In the genomic region with DNA sequence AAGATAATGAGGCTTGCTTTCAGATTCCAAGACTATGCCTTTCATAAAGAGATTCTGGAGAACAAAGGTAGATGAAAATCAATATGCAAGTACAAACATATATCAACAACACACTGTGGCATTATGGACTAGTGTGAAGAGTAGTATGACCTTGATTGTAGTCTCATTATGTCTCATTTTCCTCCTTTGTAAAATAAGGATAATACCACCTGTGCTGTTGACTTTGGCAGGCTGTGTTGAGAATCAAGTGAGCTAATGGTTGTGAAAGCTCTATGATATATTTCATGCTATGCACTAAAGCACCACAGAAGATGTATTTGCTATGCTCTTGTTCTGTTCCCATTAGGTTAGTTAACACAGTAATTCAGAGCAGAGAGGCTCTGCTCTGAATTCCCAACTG, we compare ENCODE assay signal across 18 cellular contexts.
DNase-seq lines count a peak whose midpoint lies in the region; ATAC-seq, FAIRE-seq and TF ChIP-seq lines count a peak whose summit lies in the region.
"Had no signal": no experiment of that assay in that cellular context is flagged by ENCODE, and none has a peak within 500 bp of the region (broad histone marks: within the 10 kb centered on the region; RNA-seq: fewer than 3 reads in every experiment).

No MANE protein-coding gene starts in this region.

- peaks cover 2% of the 10 kb centered on the region for H3K27me3 Mint-ChIP-seq in glutamatergic neuron (ENCODE audit: unreplicated experiment)

- DNase-seq in HTR-8/SVneo (ENCODE audit: insufficient read length, low spot score): no peak
- peak; percentile 21 for DNase-seq in NCI-H1417 treated with DMSO at 0.1 percent for 48 hours (lab: John Stamatoyannopoulos, UW)
- peak; percentile 75 to 97 for DNase-seq in NCI-H2081 (lab: John Stamatoyannopoulos, UW)
- DNase-seq in NCI-H774 (lab: John Stamatoyannopoulos, UW): peak; percentile 58
- DNase-seq in mucosa of gallbladder (ENCODE audit: low spot score): no peak
- no peak for DNase-seq in glutamatergic neuron
- DNase-seq: CD8-positive, alpha-beta T cell; DMS79; GOT3; KG1; NCI-H187; NCI-H226; NCI-H526; OCI-M1; SHP77 had no signal

- H3K4me3 Mint-ChIP-seq in glutamatergic neuron (ENCODE audit: unreplicated experiment): no peak overlapping the region
- H3K4me3 Mint-ChIP-seq: CD8-positive, alpha-beta T cell; T-helper 2 cell treated with Interferon-gamma antibody and Interleukin-4, amounts not matched to agents 5 μg/mL and 100 μg/mL, for 36 hours had no signal

- no peaks in the 10 kb centered on the region for H3K36me3 Mint-ChIP-seq in glutamatergic neuron (ENCODE audit: unreplicated experiment)
- H3K36me3 Mint-ChIP-seq: CD8-positive, alpha-beta T cell had no signal

- no peaks in the 10 kb centered on the region for H3K9me3 Mint-ChIP-seq in glutamatergic neuron (ENCODE audit: unreplicated experiment)
- H3K9me3 Mint-ChIP-seq: CD8-positive, alpha-beta T cell; T-helper 2 cell treated with Interferon-gamma antibody and Interleukin-4, amounts not matched to agents 5 μg/mL and 100 μg/mL, for 36 hours had no signal

- FAIRE-seq in HTR-8/SVneo (lab: Jason Lieb, UNC): peak; percentile 58
- FAIRE-seq: HepG2 had no signal

- no peak for TF ChIP-seq CTCF in glutamatergic neuron (IDR thresholded peaks at IDR 0.05; ENCODE audit: partially characterized antibody, unreplicated experiment)

- H3K4me1 Mint-ChIP-seq in glutamatergic neuron (ENCODE audit: low read depth, unreplicated experiment): no peaks in the 10 kb centered on the region

- no peak for ATAC-seq in HG03354 (IDR thresholded peaks at IDR 0.05; ENCODE audit: poor library complexity, severe bottlenecking, unreplicated experiment)
- ATAC-seq: CD8-positive, alpha-beta T cell; HepG2 had no signal

- H3K27ac Mint-ChIP-seq in glutamatergic neuron (ENCODE audit: unreplicated experiment): no peak overlapping the region
- H3K27ac Mint-ChIP-seq: CD8-positive, alpha-beta T cell; T-helper 2 cell treated with Interferon-gamma antibody and Interleukin-4, amounts not matched to agents 5 μg/mL and 100 μg/mL, for 36 hours had no signal

Comparison
In these comparisons a context has a peak if more than half of its experiments do, and no peak if none do; other contexts are left out.
1. DNase-seq: peak in NCI-H1417 treated with DMSO at 0.1 percent for 48 hours (single experiment), NCI-H2081 (2 of 2) and NCI-H774 (single experiment); none in HTR-8/SVneo (single experiment), mucosa of gallbladder (single experiment) and glutamatergic neuron (single experiment).